In the genomic region with DNA sequence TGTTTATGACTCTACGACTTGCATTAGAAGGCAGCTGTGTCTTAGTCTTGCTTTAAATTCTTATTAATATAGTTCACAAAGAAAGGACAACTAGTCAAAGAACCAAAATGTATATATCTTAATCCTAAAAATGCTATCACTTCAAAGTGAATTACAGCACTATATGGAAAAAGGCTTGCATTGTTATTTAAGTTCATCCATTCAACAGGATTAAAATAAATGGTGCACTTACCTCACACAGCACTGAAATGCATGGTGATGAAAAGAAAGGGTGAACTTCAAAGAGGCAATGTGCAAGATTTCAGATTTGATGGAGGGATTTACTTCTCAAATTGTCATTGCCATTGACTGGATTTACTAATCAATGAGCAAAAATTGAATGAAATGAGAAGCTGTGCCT, we compare ENCODE assay signal across 8 cellular contexts.
"Had no signal": no experiment of that assay in that cellular context is flagged by ENCODE, and none has a peak within 500 bp of the region (broad histone marks: within the 10 kb centered on the region; RNA-seq: fewer than 3 reads in every experiment).

No MANE protein-coding gene starts in this region.

- H3K4me1 Mint-ChIP-seq: GM23338 had no signal

- DNase-seq: GM23248, GOT3, H7, H9, HCEC 1CT, HFFc6 had no signal

- ATAC-seq: GM23338, HCT116 had no signal

- H3K4me3 Mint-ChIP-seq: GM23338, H9, HFFc6 had no signal

- H3K9me3 Mint-ChIP-seq: GM23338 had no signal

- H3K27ac Mint-ChIP-seq: GM23338, H9, HFFc6 had no signal
